29 cellular contexts compared by ENCODE assay signal in genomic region chr12:52160200-52160599, GRCh38. TPM values are rescaled to one million over a fixed set of nuclear protein-coding genes. Genes with fewer than 3 reads are reported as not detected.
"Had no signal": no experiment of that assay in that cellular context is flagged by ENCODE, and none has a peak within 500 bp of the region (broad histone marks: within the 10 kb centered on the region; RNA-seq: fewer than 3 reads in every experiment).

No MANE protein-coding gene starts in this region.

- FAIRE-seq: endothelial cell of umbilical vein, islet of Langerhans had no signal

- DNase-seq: colonic mucosa; effector memory CD4-positive, alpha-beta T cell; foreskin keratinocyte; glutamatergic neuron; heart right ventricle; hippocampal formation; mucosa of descending colon; naive B cell; sigmoid colon; stimulated activated CD4-positive, alpha-beta T cell treated with anti-CD3 and anti-CD28 coated beads, Interleukin-2, amount 100 ng/mL, for 24 hours; stimulated activated CD4-positive, alpha-beta T cell treated with anti-CD3 and anti-CD28 coated beads, Interleukin-4, amount 100 ng/mL, for 24 hours; stimulated activated naive CD4-positive, alpha-beta T cell treated with Interleukin-2 at 50 U/mL for 16 hours; stomach; thyroid gland had no signal

- H3K27me3 Mint-ChIP-seq: dendritic cell treated with granulocyte-macrophage colony-stimulating factor and Interleukin-4, amounts not matched to agents 40 ng/mL and 50 ng/mL, for 4 days; natural killer cell treated with Interleukin-12 subunit alpha and Interleukin-12 subunit beta and Interleukin-15 and Interleukin-18, amount 100 ng/mL, for 72 hours; type B pancreatic cell had no signal

- H3K4me1 ChIP-seq: colonic mucosa, prostate gland had no signal

- H3K9me3 ChIP-seq: colonic mucosa, esophagus muscularis mucosa, heart right ventricle, mucosa of descending colon, prostate gland, right atrium auricular region, sigmoid colon, stomach, thyroid gland had no signal

- H3K27me3 ChIP-seq: colonic mucosa, esophagus muscularis mucosa, foreskin keratinocyte, heart right ventricle, right atrium auricular region, sigmoid colon, stomach, thyroid gland had no signal

- H3K9me3 Mint-ChIP-seq: dendritic cell treated with granulocyte-macrophage colony-stimulating factor and Interleukin-4, amounts not matched to agents 40 ng/mL and 50 ng/mL, for 4 days; natural killer cell treated with Interleukin-12 subunit alpha and Interleukin-12 subunit beta and Interleukin-15 and Interleukin-18, amount 100 ng/mL, for 72 hours; neural crest cell; stimulated activated effector memory CD8-positive, alpha-beta T cell treated with anti-CD3 and anti-CD28 coated beads, Interleukin-12 subunit alpha, Interleukin-12 subunit beta, amount 100 ng/mL, for 72 hours; type B pancreatic cell had no signal

- H3K4me1 Mint-ChIP-seq: naive B cell had no signal

- ATAC-seq: foreskin keratinocyte; heart right ventricle; left lobe of liver; mucosa of descending colon; natural killer cell treated with Interleukin-12 subunit alpha and Interleukin-12 subunit beta and Interleukin-15 and Interleukin-18, amount 100 ng/mL, for 72 hours; stimulated activated effector memory CD8-positive, alpha-beta T cell treated with anti-CD3 and anti-CD28 coated beads, Interleukin-12 subunit alpha, Interleukin-12 subunit beta, amount 100 ng/mL, for 72 hours had no signal

- H3K4me3 ChIP-seq: colonic mucosa, esophagus muscularis mucosa, heart right ventricle, lung, mucosa of descending colon, prostate gland, right atrium auricular region, sigmoid colon, stomach, thyroid gland had no signal

- H3K4me3 Mint-ChIP-seq: dendritic cell treated with granulocyte-macrophage colony-stimulating factor and Interleukin-4, amounts not matched to agents 40 ng/mL and 50 ng/mL, for 4 days; memory B cell; mesothelial cell of epicardium; natural killer cell treated with Interleukin-12 subunit alpha and Interleukin-12 subunit beta and Interleukin-15 and Interleukin-18, amount 100 ng/mL, for 72 hours; neural crest cell; stimulated activated effector memory CD8-positive, alpha-beta T cell treated with anti-CD3 and anti-CD28 coated beads, Interleukin-12 subunit alpha, Interleukin-12 subunit beta, amount 100 ng/mL, for 72 hours; type B pancreatic cell had no signal

- H3K36me3 Mint-ChIP-seq: mesothelial cell of epicardium; natural killer cell treated with Interleukin-12 subunit alpha and Interleukin-12 subunit beta and Interleukin-15 and Interleukin-18, amount 100 ng/mL, for 72 hours; stimulated activated effector memory CD8-positive, alpha-beta T cell treated with anti-CD3 and anti-CD28 coated beads, Interleukin-12 subunit alpha, Interleukin-12 subunit beta, amount 100 ng/mL, for 72 hours; type B pancreatic cell had no signal

- H3K27ac Mint-ChIP-seq: dendritic cell treated with granulocyte-macrophage colony-stimulating factor and Interleukin-4, amounts not matched to agents 40 ng/mL and 50 ng/mL, for 4 days; memory B cell; mesothelial cell of epicardium; naive B cell; natural killer cell treated with Interleukin-12 subunit alpha and Interleukin-12 subunit beta and Interleukin-15 and Interleukin-18, amount 100 ng/mL, for 72 hours; stimulated activated effector memory CD8-positive, alpha-beta T cell treated with anti-CD3 and anti-CD28 coated beads, Interleukin-12 subunit alpha, Interleukin-12 subunit beta, amount 100 ng/mL, for 72 hours; type B pancreatic cell had no signal

- H3K36me3 ChIP-seq: colonic mucosa, esophagus muscularis mucosa, heart right ventricle, prostate gland, right atrium auricular region, sigmoid colon, stomach, thyroid gland had no signal

- H3K27ac ChIP-seq: colonic mucosa, esophagus muscularis mucosa, foreskin keratinocyte, heart right ventricle, prostate gland, right atrium auricular region, sigmoid colon, stomach, thyroid gland had no signal

RNA-seq across cellular contexts. Expression of gene KRT80, which starts 31.6 kb away (rescaled TPM):
- total RNA-seq: natural killer cell treated with Interleukin-12 subunit alpha and Interleukin-12 subunit beta and Interleukin-15 and Interleukin-18, amount 100 ng/mL, for 72 hours; neural crest cell; sigmoid colon; subcutaneous adipose tissue had no signal
